Comparison of ENCODE assay signal across 7 cellular contexts in genomic region chr4:98467627-98468072, GRCh38.
DNase-seq lines count a peak whose midpoint lies in the region; ATAC-seq, FAIRE-seq and TF ChIP-seq lines count a peak whose summit lies in the region.

No MANE protein-coding gene starts in this region.

- intact Hi-C loops in sigmoid colon (cut with DNase I): loop anchor here (1.0 to 10.0 kb wide), 5 partner anchors 80 to 997 kb away; partner anchors contain the start of genes EIF4E, METAP1 and TSPAN5

- FAIRE-seq in GM12891 (lab: Jason Lieb, UNC): peak; percentile 94

- H3K36me3 ChIP-seq in sigmoid colon: peaks cover 0 to 11% (median 0%) of the 10 kb centered on the region in 4 donors

- in situ Hi-C loops in astrocyte of the spinal cord (cut with HindIII; ENCODE audit: low sequenced_read_pairs): no loop called here

- ATAC-seq in HG02759 (IDR thresholded peaks at IDR 0.05; ENCODE audit: unreplicated experiment): peak; percentile 97

- peak overlapping the region in 2 of 4 donors; percentile 8 to 23 for H3K27ac ChIP-seq in sigmoid colon

- no peaks in the 10 kb centered on the region for H3K27me3 ChIP-seq in sigmoid colon

- H3K4me3 ChIP-seq in astrocyte of the spinal cord (ENCODE audit: low read depth, low read length): peak overlapping the region; percentile 23
- H3K4me3 ChIP-seq in sigmoid colon: peak overlapping the region in 3 of 4 donors; percentile 25 to 45 (median 42)

- peak; percentile 81 for TF ChIP-seq CTCF in astrocyte of the spinal cord (IDR thresholded peaks at IDR 0.05; ENCODE audit: low read depth, low read length)
- TF ChIP-seq CTCF in sigmoid colon (IDR thresholded peaks at IDR 0.05): peak; percentile 64 to 73 (median 69)

- 1 to 3% methylated on average over 20 of the region's 20 CpGs for WGBS in sigmoid colon, 2 donors

- DNase-seq in GM12891 (ENCODE audit: insufficient read length, low spot score): no peak
- peak; percentile 47 for DNase-seq in NCI-H128 (lab: John Stamatoyannopoulos, UW; ENCODE audit: unreplicated experiment)
- peak; percentile 45 for DNase-seq in T-helper 9 cell
- peak; percentile 89 for DNase-seq in astrocyte of the spinal cord (ENCODE audit: low read depth, low spot score)
- peak; percentile 69 for DNase-seq in iPS DF 19.7 (ENCODE audit: low read depth, low spot score)
- DNase-seq in sigmoid colon: peak; percentile 89

- no peak for TF ChIP-seq EP300 in sigmoid colon (IDR thresholded peaks at IDR 0.05)

- no peaks in the 10 kb centered on the region for H3K9me3 ChIP-seq in sigmoid colon

- H3K4me1 ChIP-seq in sigmoid colon: peaks cover 0 to 14% (median 12%) of the 10 kb centered on the region in 4 donors

- TF ChIP-seq POLR2A in GM12891 (IDR thresholded peaks at IDR 0.05; ENCODE audit: low read depth, low read length) (no peak), sigmoid colon (IDR thresholded peaks at IDR 0.05) (no peak)

TF ChIP-seq in GM12891, 5 proteins besides CTCF, POLR2A, EP300 and RAD21:
- TF ChIP-seq POU2F2 (IDR thresholded peaks at IDR 0.05; ENCODE audit: low read depth, low read length) (0 out of 2 replicates have a peak, but pooled peaks have one; percentile 18), POLR2AphosphoS5 (IDR thresholded peaks at IDR 0.05; ENCODE audit: low read depth, low read length) (no peak), TAF1 (IDR thresholded peaks at IDR 0.05; ENCODE audit: low read depth, low read length) (no peak)
TF ChIP-seq in GM12891: peak in this region for 1.
